8 cellular contexts compared by ENCODE assay signal in genomic region chr6:18387061-18387721, GRCh38. TPM values are rescaled to one million over a fixed set of nuclear protein-coding genes. Genes with fewer than 3 reads are reported as not detected.
DNase-seq lines count a peak whose midpoint lies in the region; ATAC-seq and TF ChIP-seq lines count a peak whose summit lies in the region.

TSS of gene RNF144B (plus strand) at chr6:18387350. CDS start at chr6:18399535, 12,185 bp downstream.

- no TSS peak for BruUV-seq in PC-3 (replicated peaks; lab: Mats Ljungman, UMichigan)

- H3K4me3 Mint-ChIP-seq in IgD-negative memory B cell, result peak within 1 kb of the TSS; percentile 99 to 100 (median 99)

- peak within 1 kb of the TSS; percentile 62 for H3K9ac ChIP-seq in PC-3 (ENCODE audit: low read length)

- no peaks in the 10 kb centered on the region for H3K9me3 Mint-ChIP-seq in IgD-negative memory B cell

- WGBS in esophagus muscularis mucosa, result 3% methylated on average over 32 of the region's 40 CpGs

- peaks cover 30% of the 10 kb centered on the region for H3K79me2 ChIP-seq in PC-3 (ENCODE audit: low read length)

- H3K36me3 Mint-ChIP-seq in IgD-negative memory B cell, result peaks cover 2% of the 10 kb centered on the region

- in situ Hi-C loops in Caki2 (cut with HindIII; ENCODE audit: low pct_unique_long_range_greater_than_20kb, low sequenced_read_pairs), result loop anchor here (25.0 kb wide), 1 partner anchor 100 kb away; no protein-coding TSS in a partner anchor

- DNase-seq in Caki2 (ENCODE audit: low read depth) (peak; percentile 93), PC-3 (peak; percentile 94), esophagus muscularis mucosa (ENCODE audit: extremely low spot score) (peak; percentile 95), myocyte (ENCODE audit: low read depth) (peak; percentile 81)
- peak; percentile 75 to 79 for DNase-seq in activated T-cell treated with anti-CD3 and anti-CD28 coated beads, Interleukin-2, amount 50 U/mL, for 48 hours
- peak; percentile 18 to 58 for DNase-seq in stimulated activated CD8-positive, alpha-beta memory T cell treated with anti-CD3 and anti-CD28 coated beads, Interleukin-7, amount 100 ng/mL, for 4 hours (ENCODE audit: low read depth in 2 of 2)

- no peaks in the 10 kb centered on the region for H3K36me3 ChIP-seq in PC-3 (ENCODE audit: low read depth, low read length)
- no peaks in the 10 kb centered on the region for H3K36me3 ChIP-seq in esophagus muscularis mucosa

- CTCF ChIA-PET in PC-3 (lab: Charles Lee), result interaction anchor here (1.0 kb wide), 1 partner anchor 40 kb away, joined by 4 read pairs; no protein-coding TSS in a partner anchor

- TF ChIP-seq EP300 in esophagus muscularis mucosa (IDR thresholded peaks at IDR 0.05), result no peak

- H3K4me3 ChIP-seq in PC-3 (ENCODE audit: low read length) (peak within 1 kb of the TSS; percentile 78), esophagus muscularis mucosa (peak within 1 kb of the TSS; percentile 53 to 73 (median 62))

- POLR2A ChIA-PET in PC-3 (lab: Charles Lee; ENCODE audit: unreplicated experiment), result interaction anchor here (0.5 to 1.2 kb wide), 5 partner anchors 40 to 590 kb away, joined by 3 to 13 read pairs (median 4); partner anchors contain the start of gene DEK

- TF ChIP-seq POLR2A in esophagus muscularis mucosa (IDR thresholded peaks at IDR 0.05; ENCODE audit: low read depth), result peak; percentile 30

- H4K20me1 ChIP-seq in PC-3 (ENCODE audit: low read length), result no peaks in the 10 kb centered on the region

- H3K4me2 ChIP-seq in PC-3 (ENCODE audit: low read length), result peak within 1 kb of the TSS; percentile 90

- no peaks in the 10 kb centered on the region for H3K9me2 ChIP-seq in PC-3 (replicated peaks; ENCODE audit: low read length)

- ATAC-seq in GM21529 (IDR thresholded peaks at IDR 0.05; ENCODE audit: unreplicated experiment) (peak; percentile 82), PC-3 (peak; percentile 94)

- no peaks in the 10 kb centered on the region for H3K27me3 Mint-ChIP-seq in IgD-negative memory B cell

- H3K27ac ChIP-seq in PC-3 (ENCODE audit: low read length) (peak within 1 kb of the TSS; percentile 74), esophagus muscularis mucosa (replicated peaks in 1 of 4) (peak within 1 kb of the TSS; percentile 63 to 82 (median 72))

- peak within 1 kb of the TSS; percentile 14 to 84 (median 80) for H3K27ac Mint-ChIP-seq in IgD-negative memory B cell

- H3K4me1 Mint-ChIP-seq in IgD-negative memory B cell, result peaks cover 27 to 39% (median 33%) of the 10 kb centered on the region in 3 donors

- H3K4me1 ChIP-seq in PC-3 (ENCODE audit: insufficient read depth, low read length), result peaks cover 37% of the 10 kb centered on the region
- H3K4me1 ChIP-seq in esophagus muscularis mucosa, result peaks cover 19 to 45% (median 42%) of the 10 kb centered on the region in 4 donors

- H3K9me3 ChIP-seq in PC-3 (ENCODE audit: low read length) (no peaks in the 10 kb centered on the region), esophagus muscularis mucosa (no peaks in the 10 kb centered on the region)

- H3K27me3 ChIP-seq in PC-3 (ENCODE audit: low read length) (no peaks in the 10 kb centered on the region), esophagus muscularis mucosa (no peaks in the 10 kb centered on the region)

- TF ChIP-seq CTCF in PC-3 (conservative IDR thresholded peaks at IDR 0.05; ENCODE audit: low read depth, low read length) (no peak), esophagus muscularis mucosa (IDR thresholded peaks at IDR 0.05) (no peak)

- intact Hi-C loops in PC-3 (cut with micrococcal nuclease) (loop anchor here (1.0 to 10.0 kb wide), 3 partner anchors 59 to 242 kb away; partner anchors contain the start of gene DEK), esophagus muscularis mucosa (cut with DNase I) (loop anchor here (5.0 to 10.0 kb wide), 3 partner anchors 62 to 125 kb away; partner anchors contain the start of gene DEK)

- peak within 1 kb of the TSS; percentile 94 for H2AFZ ChIP-seq in PC-3 (ENCODE audit: low read length)

- no peaks in the 10 kb centered on the region for H3F3A ChIP-seq in PC-3 (ENCODE audit: low read length, unreplicated experiment)

RNA-seq across cellular contexts. Expression of gene RNF144B, which starts in this region (rescaled TPM):
- 30.7 and 37.7 TPM in 2 replicates for total RNA-seq in Caki2 (2014; rRNA removed; shearing (Covaris generic); ENCODE audit: low replicate concordance)
- polyA plus RNA-seq in IgD-negative memory B cell, result 6.2 TPM
- total RNA-seq in PC-3 (2014; rRNA removed) (4.6 and 7.8 TPM in 2 replicates), esophagus muscularis mucosa (10 to 100 TPM in 3 of 4 donors, 1 to 10 TPM in 1; 6.6 to 20.0 (median 12.1) TPM), myocyte (3.2 and 6.7 TPM in 2 replicates)
- 4.8 TPM for polyA plus RNA-seq in myocyte (2012)

Comparison
In these comparisons a context has a peak if more than half of its experiments do, and no peak if none do; other contexts are left out.
1. Peak in every context shown above with its lines: DNase-seq, ATAC-seq, H3K4me3 ChIP-seq and H3K27ac ChIP-seq.
2. DNase-seq: peak in every context shown above with its lines; median percentile 95 in esophagus muscularis mucosa; 94 in PC-3; 93 in Caki2; 81 in myocyte; 77 in activated T-cell treated with anti-CD3 and anti-CD28 coated beads, Interleukin-2, amount 50 U/mL, for 48 hours; 38 in stimulated activated CD8-positive, alpha-beta memory T cell treated with anti-CD3 and anti-CD28 coated beads, Interleukin-7, amount 100 ng/mL, for 4 hours.